ENCODE assay signal across 33 cellular contexts in the genomic region with DNA sequence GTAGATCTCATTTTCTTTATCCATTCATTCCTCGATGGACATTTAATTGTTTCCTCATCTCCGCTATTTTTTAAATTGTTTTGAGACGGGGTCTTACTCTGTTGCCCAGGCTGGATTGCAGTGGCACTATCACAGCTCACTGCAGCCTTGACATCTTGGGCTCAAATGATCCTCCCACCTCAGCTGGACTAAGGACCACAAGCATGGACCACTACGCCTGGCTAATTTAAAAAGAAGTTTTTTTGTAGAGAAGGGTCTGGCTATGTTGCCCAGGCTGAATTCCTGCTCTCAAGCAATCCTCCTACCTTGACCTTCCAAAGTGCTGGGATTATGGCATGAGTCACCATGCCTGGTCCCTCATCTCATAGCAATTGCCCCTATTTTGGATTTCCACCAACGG. TPM values are rescaled to one million over a fixed set of nuclear protein-coding genes. Genes with fewer than 3 reads are reported as not detected.
"Had no signal": no experiment of that assay in that cellular context is flagged by ENCODE, and none has a peak within 500 bp of the region (broad histone marks: within the 10 kb centered on the region; RNA-seq: fewer than 3 reads in every experiment).

No MANE protein-coding gene starts in this region.

- H3K27me3 ChIP-seq: stomach, suprapubic skin, testis, thyroid gland, tibial artery, tibial nerve, transverse colon, upper lobe of left lung, upper lobe of right lung, uterus, vagina had no signal

- H3K27ac ChIP-seq: stomach, suprapubic skin, testis, thoracic aorta, thyroid gland, tibial artery, tibial nerve, transverse colon, upper lobe of left lung, upper lobe of right lung, uterus, vagina had no signal

- FAIRE-seq: urothelium cell line had no signal

- H3K36me3 Mint-ChIP-seq: stimulated activated effector memory CD8-positive, alpha-beta T cell treated with anti-CD3 and anti-CD28 coated beads, Interleukin-12 subunit alpha, Interleukin-12 subunit beta, amount 100 ng/mL, for 72 hours; stimulated activated memory B cell treated with anti-CD40 and anti-IgM and Interleukin-4, amounts not matched to agents 10 μg/mL and 1 μg/mL and 100 μg/mL, for 72 hours; stimulated activated naive B cell treated with anti-CD40 and anti-IgM and Interleukin-4, amounts not matched to agents 10 μg/mL and 1 μg/mL and 100 μg/mL, for 72 hours; type B pancreatic cell had no signal

- H3K9me3 ChIP-seq: suprapubic skin, testis, thoracic aorta, thyroid gland, tibial artery, tibial nerve, transverse colon, upper lobe of left lung, upper lobe of right lung, uterus, vagina had no signal

- H3K4me1 Mint-ChIP-seq: stimulated activated effector memory CD8-positive, alpha-beta T cell treated with anti-CD3 and anti-CD28 coated beads, Interleukin-12 subunit alpha, Interleukin-12 subunit beta, amount 100 ng/mL, for 72 hours; stimulated activated memory B cell treated with anti-CD40 and anti-IgM and Interleukin-4, amounts not matched to agents 10 μg/mL and 1 μg/mL and 100 μg/mL, for 72 hours; stimulated activated naive B cell treated with anti-CD40 and anti-IgM and Interleukin-4, amounts not matched to agents 10 μg/mL and 1 μg/mL and 100 μg/mL, for 72 hours; stimulated activated naive CD8-positive, alpha-beta T cell treated with anti-CD3 and anti-CD28 coated beads, Interleukin-15, amount 100 ng/mL, for 72 hours had no signal

- H3K27me3 Mint-ChIP-seq: stimulated activated memory B cell treated with anti-CD40 and anti-IgM and Interleukin-4, amounts not matched to agents 10 μg/mL and 1 μg/mL and 100 μg/mL, for 72 hours; stimulated activated naive B cell treated with anti-CD40 and anti-IgM and Interleukin-4, amounts not matched to agents 10 μg/mL and 1 μg/mL and 100 μg/mL, for 72 hours; stimulated activated naive CD8-positive, alpha-beta T cell treated with anti-CD3 and anti-CD28 coated beads, Interleukin-15, amount 100 ng/mL, for 72 hours; stimulated activated naive CD8-positive, alpha-beta T cell treated with anti-CD3 and anti-CD28 coated beads, Interleukin-15, Interleukin-2, amounts not matched to agents 100 ng/mL and 50 ng/mL, for 24 hours; type B pancreatic cell had no signal

- H3K27ac Mint-ChIP-seq: stimulated activated effector memory CD8-positive, alpha-beta T cell treated with anti-CD3 and anti-CD28 coated beads, Interleukin-12 subunit alpha, Interleukin-12 subunit beta, amount 100 ng/mL, for 72 hours; stimulated activated memory B cell treated with anti-CD40 and anti-IgM and Interleukin-4, amounts not matched to agents 10 μg/mL and 1 μg/mL and 100 μg/mL, for 72 hours; stimulated activated naive B cell treated with anti-CD40 and anti-IgM and Interleukin-4, amounts not matched to agents 10 μg/mL and 1 μg/mL and 100 μg/mL, for 72 hours; stimulated activated naive CD8-positive, alpha-beta T cell treated with anti-CD3 and anti-CD28 coated beads, Interleukin-15, amount 100 ng/mL, for 72 hours; stimulated activated naive CD8-positive, alpha-beta T cell treated with anti-CD3 and anti-CD28 coated beads, Interleukin-15, Interleukin-2, amounts not matched to agents 100 ng/mL and 50 ng/mL, for 24 hours; type B pancreatic cell had no signal

- H3K4me3 ChIP-seq: stomach, suprapubic skin, testis, thoracic aorta, thyroid gland, tibial artery, tibial nerve, transverse colon, upper lobe of left lung, upper lobe of right lung, uterus, vagina had no signal

- H3K36me3 ChIP-seq: stomach, suprapubic skin, thoracic aorta, thyroid gland, tibial artery, tibial nerve, transverse colon, upper lobe of left lung, upper lobe of right lung, uterus, vagina had no signal

- ATAC-seq: stimulated activated effector memory CD8-positive, alpha-beta T cell treated with anti-CD3 and anti-CD28 coated beads, Interleukin-12 subunit alpha, Interleukin-12 subunit beta, amount 100 ng/mL, for 72 hours; stimulated activated memory B cell treated with anti-CD40 and anti-IgM and Interleukin-4, amounts not matched to agents 10 μg/mL and 1 μg/mL and 100 μg/mL, for 72 hours; stimulated activated naive B cell treated with anti-CD40 and anti-IgM and Interleukin-4, amounts not matched to agents 10 μg/mL and 1 μg/mL and 100 μg/mL, for 72 hours; stimulated activated naive CD8-positive, alpha-beta T cell treated with anti-CD3 and anti-CD28 coated beads, Interleukin-15, amount 100 ng/mL, for 72 hours; stimulated activated naive CD8-positive, alpha-beta T cell treated with anti-CD3 and anti-CD28 coated beads, Interleukin-15, Interleukin-2, amounts not matched to agents 100 U/mL and 50 U/mL, for 24 hours; upper lobe of right lung had no signal

- DNase-seq: stimulated activated CD4-positive, alpha-beta T cell treated with anti-CD3 and anti-CD28 coated beads, Interleukin-2, amount 100 ng/mL, for 48 hours; stimulated activated CD4-positive, alpha-beta T cell treated with anti-CD3 and anti-CD28 coated beads, Interleukin-4, amount 100 ng/mL, for 1 hour; stimulated activated CD4-positive, alpha-beta T cell treated with anti-CD3 and anti-CD28 coated beads, Interleukin-4, amount 100 ng/mL, for 24 hours; stimulated activated CD4-positive, alpha-beta T cell treated with anti-CD3 and anti-CD28 coated beads, Interleukin-4, amount 100 ng/mL, for 4 hours; stimulated activated CD8-positive, alpha-beta memory T cell treated with anti-CD3 and anti-CD28 coated beads, Interleukin-4, amount 100 ng/mL, for 48 hours; stimulated activated naive B cell treated with anti-CD40 and anti-IgM and Interleukin-4, amounts not matched to agents 10 μg/mL and 1 μg/mL and 100 μg/mL, for 72 hours; stimulated activated naive CD4-positive, alpha-beta T cell; stimulated activated naive CD4-positive, alpha-beta T cell treated with Interleukin-2 at 50 U/mL for 16 hours; stimulated activated naive CD8-positive, alpha-beta T cell treated with anti-CD3 and anti-CD28 coated beads, Interleukin-15, amount 100 ng/mL, for 72 hours; stimulated activated naive CD8-positive, alpha-beta T cell treated with anti-CD3 and anti-CD28 coated beads, Interleukin-15, Interleukin-2, amounts not matched to agents 100 U/mL and 50 U/mL, for 24 hours; stomach; substantia nigra; testis; thyroid gland; tibial artery; transverse colon; trophoblast cell; upper lobe of left lung; upper lobe of right lung; uterus had no signal

- H3K4me1 ChIP-seq: stomach, suprapubic skin, testis, thyroid gland, tibial nerve, transverse colon, upper lobe of left lung, upper lobe of right lung, uterus, vagina had no signal

- H3K4me3 Mint-ChIP-seq: stimulated activated effector memory CD8-positive, alpha-beta T cell treated with anti-CD3 and anti-CD28 coated beads, Interleukin-12 subunit alpha, Interleukin-12 subunit beta, amount 100 ng/mL, for 72 hours; stimulated activated memory B cell treated with anti-CD40 and anti-IgM and Interleukin-4, amounts not matched to agents 10 μg/mL and 1 μg/mL and 100 μg/mL, for 72 hours; stimulated activated naive B cell treated with anti-CD40 and anti-IgM and Interleukin-4, amounts not matched to agents 10 μg/mL and 1 μg/mL and 100 μg/mL, for 72 hours; stimulated activated naive CD8-positive, alpha-beta T cell treated with anti-CD3 and anti-CD28 coated beads, Interleukin-15, amount 100 ng/mL, for 72 hours; stimulated activated naive CD8-positive, alpha-beta T cell treated with anti-CD3 and anti-CD28 coated beads, Interleukin-15, Interleukin-2, amounts not matched to agents 100 ng/mL and 50 ng/mL, for 24 hours; type B pancreatic cell had no signal

RNA-seq across cellular contexts. Expression of gene TRIML1, which starts 7.0 kb away (rescaled TPM):
- total RNA-seq: stomach, subcutaneous adipose tissue, suprapubic skin, temporal lobe, thoracic aorta, thyroid gland, tibial nerve, transverse colon, upper lobe of left lung, upper lobe of right lung, ureter, urinary bladder, uterus, vagina had no signal
- polyA plus RNA-seq: stomach, urinary bladder had no signal

RNA-seq across cellular contexts. Expression of gene TRIML2, which starts 22.8 kb away (rescaled TPM):
- total RNA-seq: stomach, subcutaneous adipose tissue, suprapubic skin, temporal lobe, thoracic aorta, thyroid gland, tibial nerve, transverse colon, upper lobe of left lung, upper lobe of right lung, ureter, urinary bladder, uterus, vagina had no signal
- polyA plus RNA-seq: stomach, urinary bladder had no signal
